25 cellular contexts compared by ENCODE assay signal in genomic region chr10:78533093-78533492, GRCh38.
"Had no signal": no experiment of that assay in that cellular context is flagged by ENCODE, and none has a peak within 500 bp of the region (broad histone marks: within the 10 kb centered on the region; RNA-seq: fewer than 3 reads in every experiment).

No MANE protein-coding gene starts in this region.

- H3K27ac Mint-ChIP-seq: activated naive CD8-positive, alpha-beta T cell treated with anti-CD3 and anti-CD28 coated beads, Interleukin-2, amount 50 U/mL, for 24 hours; activated T-cell treated with anti-CD3 and anti-CD28 coated beads, Interleukin-2, amount 50 U/mL, for 24 hours; activated T-helper 2 cell treated with anti-CD3 and anti-CD28 coated beads, Interferon-gamma antibody, Interleukin-2, Interleukin-4, amounts not matched to agents 10 μg/mL and 5 μg/mL and 100 μg/mL, durations not matched to agents 14 hours and 24 hours and 36 hours; nephron progenitor cell; stimulated activated naive B cell treated with anti-CD40 and anti-IgM and Interleukin-4, amounts not matched to agents 10 μg/mL and 1 μg/mL and 100 μg/mL, for 72 hours had no signal

- H3K36me3 Mint-ChIP-seq: stimulated activated naive B cell treated with anti-CD40 and anti-IgM and Interleukin-4, amounts not matched to agents 10 μg/mL and 1 μg/mL and 100 μg/mL, for 72 hours had no signal

- H3K27ac ChIP-seq: body of pancreas, cardiac muscle cell, sigmoid colon, VCaP had no signal

- H3K4me3 Mint-ChIP-seq: activated naive CD8-positive, alpha-beta T cell treated with anti-CD3 and anti-CD28 coated beads, Interleukin-2, amount 50 U/mL, for 24 hours; activated T-cell treated with anti-CD3 and anti-CD28 coated beads, Interleukin-2, amount 50 U/mL, for 24 hours; nephron progenitor cell; stimulated activated naive B cell treated with anti-CD40 and anti-IgM and Interleukin-4, amounts not matched to agents 10 μg/mL and 1 μg/mL and 100 μg/mL, for 72 hours had no signal

- H3K27me3 Mint-ChIP-seq: activated naive CD8-positive, alpha-beta T cell treated with anti-CD3 and anti-CD28 coated beads, Interleukin-2, amount 50 U/mL, for 24 hours had no signal

- H3K4me3 ChIP-seq: body of pancreas, cardiac muscle cell, mucosa of descending colon, sigmoid colon, smooth muscle cell had no signal

- DNase-seq: activated CD4-positive, CD25-positive, alpha-beta regulatory T cell treated with anti-CD3 and anti-CD28 coated beads, Interleukin-2, amount 50 U/mL, for 72 hours; activated CD8-positive, alpha-beta memory T cell treated with anti-CD3 and anti-CD28 coated beads for 24 hours; activated CD8-positive, alpha-beta memory T cell treated with anti-CD3 and anti-CD28 coated beads, Interleukin-2, amount 50 U/mL, for 4 hours; activated naive CD4-positive, alpha-beta T cell; activated naive CD8-positive, alpha-beta T cell treated with anti-CD3 and anti-CD28 coated beads, Interleukin-2, amount 50 U/mL, for 24 hours; activated T-cell treated with anti-CD3 and anti-CD28 coated beads, Interleukin-2, amount 50 U/mL, for 24 hours; anterior cingulate cortex; dermis blood vessel endothelial cell; effector CD8-positive, alpha-beta T cell; foreskin melanocyte; hippocampal formation; mesenchymal stem cell; mucosa of descending colon; nephron progenitor cell; nucleus accumbens; sigmoid colon; stimulated activated CD4-positive, alpha-beta T cell treated with anti-CD3 and anti-CD28 coated beads, Interleukin-2, amount 100 ng/mL, for 48 hours; stimulated activated CD8-positive, alpha-beta memory T cell treated with anti-CD3 and anti-CD28 coated beads, Interleukin-4, amount 100 ng/mL, for 48 hours; stimulated activated naive B cell treated with anti-CD40 and anti-IgM and Interleukin-4, amounts not matched to agents 10 μg/mL and 1 μg/mL and 100 μg/mL, for 72 hours; trophoblast cell had no signal

- H3K4me1 Mint-ChIP-seq: activated naive CD8-positive, alpha-beta T cell treated with anti-CD3 and anti-CD28 coated beads, Interleukin-2, amount 50 U/mL, for 24 hours had no signal

- H3K9me3 Mint-ChIP-seq: activated naive CD8-positive, alpha-beta T cell treated with anti-CD3 and anti-CD28 coated beads, Interleukin-2, amount 50 U/mL, for 24 hours; activated T-cell treated with anti-CD3 and anti-CD28 coated beads, Interleukin-2, amount 50 U/mL, for 24 hours; activated T-helper 2 cell treated with anti-CD3 and anti-CD28 coated beads, Interferon-gamma antibody, Interleukin-2, Interleukin-4, amounts not matched to agents 10 μg/mL and 5 μg/mL and 100 μg/mL, durations not matched to agents 14 hours and 24 hours and 36 hours; stimulated activated naive B cell treated with anti-CD40 and anti-IgM and Interleukin-4, amounts not matched to agents 10 μg/mL and 1 μg/mL and 100 μg/mL, for 72 hours had no signal
